ENCODE assay signal across 8 cellular contexts in genomic region chr22:30435674-30436126, GRCh38. TPM values are rescaled to one million over a fixed set of nuclear protein-coding genes. Genes with fewer than 3 reads are reported as not detected.
DNase-seq lines count a peak whose midpoint lies in the region; ATAC-seq and TF ChIP-seq lines count a peak whose summit lies in the region.

No MANE protein-coding gene starts in this region.

- peaks cover 21 to 27% (median 26%) of the 10 kb centered on the region in 3 donors for H3K4me1 Mint-ChIP-seq in T-cell
- H3K4me1 Mint-ChIP-seq in activated naive CD8-positive, alpha-beta T cell treated with anti-CD3 and anti-CD28 coated beads for 36 hours, result peaks cover 19% of the 10 kb centered on the region
- H3K4me1 Mint-ChIP-seq in glutamatergic neuron (ENCODE audit: low read depth, unreplicated experiment), result peaks cover 3% of the 10 kb centered on the region

- CTCF ChIA-PET in T-cell (lab: Charles Lee), result interaction anchor here (0.5 to 2.1 kb wide), 6 partner anchors 9 to 48 kb away, joined by 4 to 12 read pairs (median 6); partner anchors contain the start of genes RNF215 (in 1 of the 2) and SEC14L2 (in 1 of the 2)

- no peak for TF ChIP-seq CTCF in glutamatergic neuron (IDR thresholded peaks at IDR 0.05; ENCODE audit: partially characterized antibody, unreplicated experiment)

- H3K4me3 Mint-ChIP-seq in T-cell (peak overlapping the region; percentile 64 to 81 (median 71)), glutamatergic neuron (ENCODE audit: unreplicated experiment) (no peak overlapping the region)
- H3K4me3 Mint-ChIP-seq in activated naive CD8-positive, alpha-beta T cell treated with anti-CD3 and anti-CD28 coated beads for 36 hours, result peak overlapping the region; percentile 84

- DNase-seq in GF-D8 (lab: John Stamatoyannopoulos, UW), result peak; percentile 39
- peak; percentile 62 to 98 (median 92) for DNase-seq in T-cell
- peak; percentile 82 for DNase-seq in activated naive CD8-positive, alpha-beta T cell treated with anti-CD3 and anti-CD28 coated beads for 36 hours
- DNase-seq in AG20443 (ENCODE audit: low spot score), result no peak
- no peak for DNase-seq in glutamatergic neuron

- H3K9me3 Mint-ChIP-seq in T-cell (peaks cover 2 to 16% (median 4%) of the 10 kb centered on the region in 3 donors), glutamatergic neuron (ENCODE audit: unreplicated experiment) (peaks cover 5% of the 10 kb centered on the region)
- H3K9me3 Mint-ChIP-seq in activated naive CD8-positive, alpha-beta T cell treated with anti-CD3 and anti-CD28 coated beads for 36 hours, result peaks cover 9% of the 10 kb centered on the region

- H3K27me3 Mint-ChIP-seq in T-cell, result peaks cover 16 to 24% of the 10 kb centered on the region in 2 donors
- H3K27me3 Mint-ChIP-seq in activated naive CD8-positive, alpha-beta T cell treated with anti-CD3 and anti-CD28 coated beads for 36 hours, result peaks cover 25% of the 10 kb centered on the region
- H3K27me3 Mint-ChIP-seq in glutamatergic neuron (ENCODE audit: unreplicated experiment), result no peaks in the 10 kb centered on the region

- peak overlapping the region in 18 of 21 experiments; percentile 11 to 81 (median 47) for H3K27ac ChIP-seq in skin epidermis

- peaks cover 14% of the 10 kb centered on the region for H3K36me3 Mint-ChIP-seq in T-cell
- peaks cover 30% of the 10 kb centered on the region for H3K36me3 Mint-ChIP-seq in activated naive CD8-positive, alpha-beta T cell treated with anti-CD3 and anti-CD28 coated beads for 36 hours
- peaks cover 4% of the 10 kb centered on the region for H3K36me3 Mint-ChIP-seq in glutamatergic neuron (ENCODE audit: unreplicated experiment)

- H3K27ac Mint-ChIP-seq in T-cell (peak overlapping the region; percentile 93 to 99), glutamatergic neuron (ENCODE audit: unreplicated experiment) (no peak overlapping the region)
- peak overlapping the region; percentile 91 for H3K27ac Mint-ChIP-seq in activated naive CD8-positive, alpha-beta T cell treated with anti-CD3 and anti-CD28 coated beads for 36 hours

- no peak overlapping the region for H3K4me3 ChIP-seq in skin epidermis

- POLR2A ChIA-PET in T-cell (lab: Charles Lee), result interaction anchor here (0.6 to 1.6 kb wide), 3 partner anchors 12 to 24 kb away, joined by 6 to 9 read pairs (median 7); no protein-coding TSS in a partner anchor

- ATAC-seq in T-cell (replicated peaks in 1 of 4), result peak; percentile 90 to 95 (median 91)
- ATAC-seq in GM19351 (IDR thresholded peaks at IDR 0.05; ENCODE audit: unreplicated experiment), result no peak
- no peak for ATAC-seq in GM21526 (IDR thresholded peaks at IDR 0.05; ENCODE audit: low FRiP score, unreplicated experiment)

RNA-seq across cellular contexts. Expression of gene MTFP1, which starts 10.1 kb away (rescaled TPM):
- total RNA-seq in T-cell, result 10 to 100 TPM; 22.7 to 59.2 (median 29.4) TPM
- 100 to 1,000 TPM; 109 to 114 TPM for total RNA-seq in activated naive CD8-positive, alpha-beta T cell treated with anti-CD3 and anti-CD28 coated beads for 36 hours
- total RNA-seq in glutamatergic neuron (ENCODE audit: unreplicated experiment), result 5.8 TPM

RNA-seq across cellular contexts. Expression of gene SEC14L3, which starts 36.1 kb away (rescaled TPM):
- total RNA-seq in T-cell, result not detected
- total RNA-seq in activated naive CD8-positive, alpha-beta T cell treated with anti-CD3 and anti-CD28 coated beads for 36 hours, result not detected
- total RNA-seq in glutamatergic neuron (ENCODE audit: unreplicated experiment), result not detected

RNA-seq across cellular contexts. Expression of gene SEC14L2, which starts 38.9 kb away (rescaled TPM):
- total RNA-seq in T-cell (10 to 100 TPM; 10.9 to 87.9 (median 15.8) TPM), glutamatergic neuron (ENCODE audit: unreplicated experiment) (0.76 TPM)
- 1 to 10 TPM; 9.1 to 9.4 TPM for total RNA-seq in activated naive CD8-positive, alpha-beta T cell treated with anti-CD3 and anti-CD28 coated beads for 36 hours

RNA-seq across cellular contexts. Expression of gene RNF215, which starts 48.5 kb away (rescaled TPM):
- total RNA-seq in T-cell (1 to 10 TPM; 6.2 to 8.4 (median 6.3) TPM), glutamatergic neuron (ENCODE audit: unreplicated experiment) (43.1 TPM)
- 1 to 10 TPM; 3.3 to 3.9 TPM for total RNA-seq in activated naive CD8-positive, alpha-beta T cell treated with anti-CD3 and anti-CD28 coated beads for 36 hours

Comparison
In these comparisons a context has a peak if more than half of its experiments do, and no peak if none do; other contexts are left out.
1. DNase-seq: peak in GF-D8 (single experiment), T-cell (34 of 34) and activated naive CD8-positive, alpha-beta T cell treated with anti-CD3 and anti-CD28 coated beads for 36 hours (single experiment); none in AG20443 (single experiment) and glutamatergic neuron (single experiment).
2. ATAC-seq: peak in T-cell (4 of 4); none in GM19351 (single experiment) and GM21526 (single experiment).